In genomic region chr4:173168396-173169177, GRCh38 we compare ENCODE assay signal across 8 cellular contexts. TPM values are rescaled to one million over a fixed set of nuclear protein-coding genes. Genes with fewer than 3 reads are reported as not detected.
DNase-seq lines count a peak whose midpoint lies in the region; ATAC-seq and TF ChIP-seq lines count a peak whose summit lies in the region.

GALNT7 (plus strand) TSS chr4:173168811; CDS start chr4:173168836, 25 bp downstream.

- H3K4me2 ChIP-seq in DND-41 (ENCODE audit: insufficient read depth, low read length) (peak within 1 kb of the TSS; percentile 79), Karpas-422 (ENCODE audit: low read depth, low read length, poor library complexity, severe bottlenecking) (peak within 1 kb of the TSS; percentile 87)

- no peaks in the 10 kb centered on the region for H3K27me3 ChIP-seq in DND-41 (ENCODE audit: insufficient read depth, low read length, poor library complexity)
- no peaks in the 10 kb centered on the region for H3K27me3 ChIP-seq in Karpas-422 (ENCODE audit: low read length)

- H3K36me3 Mint-ChIP-seq in neural crest cell (ENCODE audit: low read depth), result no peaks in the 10 kb centered on the region

- H3K4me1 ChIP-seq in DND-41 (ENCODE audit: insufficient read depth, low read length) (peaks cover 60% of the 10 kb centered on the region), Karpas-422 (ENCODE audit: low read length) (peaks cover 58% of the 10 kb centered on the region)

- peaks cover 21% of the 10 kb centered on the region; the same call in 1 of the 2 replicates for H4K20me1 ChIP-seq in DND-41 (ENCODE audit: insufficient read depth, low read length)
- no peaks in the 10 kb centered on the region for H4K20me1 ChIP-seq in Karpas-422 (ENCODE audit: insufficient read depth, low read depth, low read length)

- H3K4me3 Mint-ChIP-seq in neural crest cell, result peak within 1 kb of the TSS; percentile 96

- H2AFZ ChIP-seq in DND-41 (ENCODE audit: low read depth, low read length), result peak within 1 kb of the TSS; percentile 85
- no peak within 1 kb of the TSS for H2AFZ ChIP-seq in Karpas-422 (ENCODE audit: low read length)

- H3K27ac ChIP-seq in DND-41 (ENCODE audit: low read length) (peak within 1 kb of the TSS; percentile 93), Karpas-422 (ENCODE audit: low read length) (peak within 1 kb of the TSS; percentile 89)

- H3K79me2 ChIP-seq in DND-41 (ENCODE audit: insufficient read depth, low read length), result peaks cover 60% of the 10 kb centered on the region
- peaks cover 67% of the 10 kb centered on the region for H3K79me2 ChIP-seq in Karpas-422 (ENCODE audit: low read length)

- peak within 1 kb of the TSS; percentile 98 for H3K27ac Mint-ChIP-seq in neural crest cell (ENCODE audit: unreplicated experiment)

- H3K27me3 Mint-ChIP-seq in neural crest cell (ENCODE audit: low read depth), result no peaks in the 10 kb centered on the region

- no peaks in the 10 kb centered on the region for H3K9me3 ChIP-seq in DND-41 (ENCODE audit: insufficient read depth, low read length, severe bottlenecking)
- no peaks in the 10 kb centered on the region for H3K9me3 ChIP-seq in Karpas-422 (ENCODE audit: low read length)

- ATAC-seq in DND-41 (ENCODE audit: insufficient read depth, low read depth) (peak; percentile 66), GM21737 (IDR thresholded peaks at IDR 0.05; ENCODE audit: unreplicated experiment) (peak; percentile 36)

- TF ChIP-seq POLR2A in Raji (IDR thresholded peaks at IDR 0.05; ENCODE audit: insufficient read depth, low read depth, low read length), result peak; percentile 62; the same call in 1 of the 2 replicates

- H3K9ac ChIP-seq in DND-41 (ENCODE audit: low read depth, low read length), result peak within 1 kb of the TSS; percentile 94
- H3K9ac ChIP-seq in Karpas-422 (ENCODE audit: low read length), result peak within 1 kb of the TSS; percentile 97

- H3K36me3 ChIP-seq in DND-41 (ENCODE audit: insufficient read depth, low read length), result no peaks in the 10 kb centered on the region; the same call in 1 of the 2 replicates
- H3K36me3 ChIP-seq in Karpas-422 (ENCODE audit: insufficient read depth, low read length), result peaks cover 6% of the 10 kb centered on the region; the same call in 1 of the 2 replicates

- H3K9me3 Mint-ChIP-seq in neural crest cell, result no peaks in the 10 kb centered on the region

- DNase-seq in DND-41, result peak; percentile 87
- peak; percentile 77 for DNase-seq in Karpas-422
- DNase-seq in activated T-helper 9 cell treated with anti-CD3 and anti-CD28 coated beads, Interleukin-2, amount 50 U/mL, for 16 hours (ENCODE audit: low read depth), result peak; percentile 56
- no peak for DNase-seq in fibroblast of villous mesenchyme (ENCODE audit: low read depth)
- DNase-seq in neural crest cell (ENCODE audit: low read depth, low spot score), result peak; percentile 70

- H3K4me1 Mint-ChIP-seq in neural crest cell, result peaks cover 31% of the 10 kb centered on the region

- H3K4me3 ChIP-seq in DND-41 (ENCODE audit: low read depth in 1 of 2, low read length in 2 of 2), result peak within 1 kb of the TSS; percentile 55 to 86
- peak within 1 kb of the TSS; percentile 92 for H3K4me3 ChIP-seq in Karpas-422 (ENCODE audit: low read length)
- peak within 1 kb of the TSS; percentile 67 for H3K4me3 ChIP-seq in fibroblast of villous mesenchyme (ENCODE audit: low read depth, low read length)

- H3K9me2 ChIP-seq in Karpas-422 (replicated peaks; ENCODE audit: insufficient read depth, low read length), result no peaks in the 10 kb centered on the region

- TF ChIP-seq CTCF in DND-41 (IDR thresholded peaks at IDR 0.05; ENCODE audit: borderline replicate concordance, extremely low read depth, low read length, poor library complexity, severe bottlenecking) (no peak), fibroblast of villous mesenchyme (IDR thresholded peaks at IDR 0.05; ENCODE audit: insufficient read depth, low read depth, low read length) (no peak), neural crest cell (conservative IDR thresholded peaks at IDR 0.05) (no peak), subcutaneous adipose tissue (IDR thresholded peaks at IDR 0.05; ENCODE audit: low read depth) (no peak)

RNA-seq across cellular contexts. Expression of gene GALNT7, which starts in this region (rescaled TPM):
- 17.0 and 28.9 TPM in 2 replicates for total RNA-seq in Karpas-422 (2014; rRNA removed; shearing (Covaris generic); ENCODE audit: low replicate concordance)
- total RNA-seq in fibroblast of villous mesenchyme (13.9 and 23.3 TPM in 2 replicates), neural crest cell (34.5 and 36.2 TPM in 2 replicates), subcutaneous adipose tissue (10 to 100 TPM in 3 of 4 donors, 1 to 10 TPM in 1; 6.8 to 24.8 (median 14.2) TPM)
